ENCODE assay signal across 5 cellular contexts in the genomic region with DNA sequence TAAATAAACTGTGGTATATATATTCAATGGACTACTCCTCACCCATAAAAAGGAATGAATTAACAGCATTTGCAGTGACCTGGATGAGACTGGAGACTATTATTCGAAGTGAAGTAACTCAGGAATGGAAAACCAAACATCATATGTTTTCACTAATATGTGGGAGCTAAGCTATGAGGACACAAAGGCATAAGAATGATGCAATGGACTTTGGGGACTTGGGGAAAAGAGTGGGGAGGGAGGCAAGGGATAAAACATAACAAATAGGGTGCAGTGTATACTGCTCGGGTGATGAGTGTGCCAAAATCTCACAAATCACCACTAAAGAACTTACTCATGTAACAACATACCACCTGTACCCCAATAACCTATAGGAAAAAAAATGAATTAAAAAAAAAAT. TPM values are rescaled to one million over a fixed set of nuclear protein-coding genes. Genes with fewer than 3 reads are reported as not detected.
A peak's percentile ranks its signal among the peaks of the same experiment; 100 is the strongest.
DNase-seq lines count a peak whose midpoint lies in the region; ATAC-seq, FAIRE-seq and TF ChIP-seq lines count a peak whose summit lies in the region.
"Not testable (repeated sequence)": the region's sequence is repeated elsewhere in the genome, so short reads cannot be mapped to it uniquely, and the experiment has no call there.

No MANE protein-coding gene starts in this region.

- CTCF ChIA-PET in HEK293 (lab: Yijun Ruan, JAX), result interaction anchor here (0.6 to 1.6 kb wide), 3 partner anchors 30 to 727 kb away, joined by 3 read pairs; no protein-coding TSS in a partner anchor
- CTCF ChIA-PET in WTC11 (lab: Charles Lee); HepG2 (lab: Yijun Ruan, JAX; ENCODE audit: low intra/inter-chr PET ratio, low total read pairs): not testable (repeated sequence)

- DNase-seq in WTC11 (ENCODE audit: low spot score); HepG2 (ENCODE audit: low spot score); progenitor cell of endocrine pancreas (ENCODE audit: low spot score, unreplicated experiment): not testable (repeated sequence)
- DNase-seq in fibroblast of gingiva (ENCODE audit: low read depth), result peak; percentile 24

- not testable (repeated sequence) for H3K36me3 ChIP-seq in HEK293 (ENCODE audit: control insufficient read depth in 2 of 2, insufficient read depth in 1 of 2, low read length in 2 of 2); HepG2 (replicated peaks in 1 of 2; ENCODE audit: control insufficient read depth in 1 of 2, insufficient read depth in 2 of 2, low read length in 2 of 2)

- not testable (repeated sequence) for H3K27me3 Mint-ChIP-seq in WTC11 (ENCODE audit: low read depth); progenitor cell of endocrine pancreas

- not testable (repeated sequence) for H3K9me3 ChIP-seq in HEK293 (ENCODE audit: control insufficient read depth, insufficient read depth, low read depth, low read length); HepG2 (ENCODE audit: low read length)

- H3K27ac Mint-ChIP-seq in WTC11, result not testable (repeated sequence)
- H3K27ac Mint-ChIP-seq in progenitor cell of endocrine pancreas, result peak overlapping the region; percentile 71

- not testable (repeated sequence) for TF ChIP-seq RAD21 in HepG2 (CRISPR knock-in tag; IDR thresholded peaks at IDR 0.05)

- TF ChIP-seq CTCF in HEK293 (tag by site-specific recombination; IDR thresholded peaks at IDR 0.05); WTC11 (IDR thresholded peaks at IDR 0.05); HepG2 (CRISPR knock-in tag; IDR thresholded peaks at IDR 0.05); progenitor cell of endocrine pancreas (IDR thresholded peaks at IDR 0.05; ENCODE audit: unreplicated experiment): not testable (repeated sequence)

- H3K4me1 Mint-ChIP-seq in WTC11, result not testable (repeated sequence)
- H3K4me1 Mint-ChIP-seq in progenitor cell of endocrine pancreas (ENCODE audit: low read depth), result peaks cover 20% of the 10 kb centered on the region

- not testable (repeated sequence) for H3K27ac ChIP-seq in HEK293 (ENCODE audit: extremely low read depth, low read depth, low read length); HepG2 (ENCODE audit: extremely low read length, insufficient read depth, low read length)

- intact Hi-C loops in HepG2 (cut with micrococcal nuclease; ENCODE audit: unreplicated experiment), result not testable (repeated sequence)

- H3K4me2 ChIP-seq in HepG2 (ENCODE audit: low read depth, low read length), result not testable (repeated sequence)

- not testable (repeated sequence) for H3K27me3 ChIP-seq in HepG2 (ENCODE audit: control insufficient read depth in 1 of 2, insufficient read depth in 2 of 2, low read length in 2 of 2)

- FAIRE-seq in HepG2 (lab: Jason Lieb, UNC), result not testable (repeated sequence)

- POLR2A ChIA-PET in HEK293 (lab: Yijun Ruan, JAX); WTC11 (lab: Charles Lee); HepG2 (lab: Yijun Ruan, JAX): not testable (repeated sequence)

- ATAC-seq in WTC11, HepG2: not testable (repeated sequence)

- H3K4me3 ChIP-seq in HEK293 (ENCODE audit: low read depth, low read length); HepG2 (replicated peaks in 1 of 3; ENCODE audit: insufficient read depth in 1 of 3, low read depth in 2 of 3, low read length in 3 of 3): not testable (repeated sequence)

- not testable (repeated sequence) for H3K9ac ChIP-seq in HepG2 (ENCODE audit: insufficient read depth, low read depth, low read length)

- not testable (repeated sequence) for H2AFZ ChIP-seq in HepG2 (ENCODE audit: low read length)

- H3K79me2 ChIP-seq in HepG2 (ENCODE audit: insufficient read depth, low read length), result not testable (repeated sequence)

- not testable (repeated sequence) for H3K36me3 Mint-ChIP-seq in WTC11
- peaks cover 29% of the 10 kb centered on the region for H3K36me3 Mint-ChIP-seq in progenitor cell of endocrine pancreas (ENCODE audit: insufficient read depth)

- H3K9me3 Mint-ChIP-seq in WTC11; progenitor cell of endocrine pancreas (ENCODE audit: low read depth): not testable (repeated sequence)

- H3K4me1 ChIP-seq in HEK293 (ENCODE audit: control insufficient read depth, insufficient read depth, low read length), result not testable (repeated sequence)
- H3K4me1 ChIP-seq in HepG2 (ENCODE audit: insufficient read depth, low read length), result peaks cover 55% of the 10 kb centered on the region

- 88% methylated on average over 2 of the region's 2 CpGs for WGBS in HepG2 (ENCODE audit: low lambda C conversion rate)

- not testable (repeated sequence) for H4K20me1 ChIP-seq in HepG2 (ENCODE audit: insufficient read depth, low read length)

- not testable (repeated sequence) for TF ChIP-seq POLR2A in HepG2 (IDR thresholded peaks at IDR 0.05; ENCODE audit: insufficient read depth in 1 of 2, low read depth in 2 of 2, low read length in 2 of 2)

- in situ Hi-C loops in HepG2 (cut with HindIII; ENCODE audit: extremely low pct_ligation_motif_present, low pct_unique_long_range_greater_than_20kb), result not testable (repeated sequence)

- H3K4me3 Mint-ChIP-seq in WTC11; progenitor cell of endocrine pancreas (ENCODE audit: low read depth): not testable (repeated sequence)

- not testable (repeated sequence) for BruUV-seq in HepG2 (replicated peaks; lab: Mats Ljungman, UMichigan)

- not testable (repeated sequence) for TF ChIP-seq EP300 in HepG2 (IDR thresholded peaks at IDR 0.05; ENCODE audit: low read depth in 2 of 2, low read length in 2 of 2); HepG2 (CRISPR knock-in tag; IDR thresholded peaks at IDR 0.05; ENCODE audit: borderline replicate concordance)

TF ChIP-seq in WTC11, 78 proteins besides CTCF, POLR2A, EP300 and RAD21:
- TF ChIP-seq GABPB1 (CRISPR knock-in tag; IDR thresholded peaks at IDR 0.05), result peak; percentile 28; the same call in 1 of the 2 replicates

TF ChIP-seq in HepG2, 621 proteins besides CTCF, POLR2A, EP300 and RAD21:
- TF ChIP-seq, protein P1, sequence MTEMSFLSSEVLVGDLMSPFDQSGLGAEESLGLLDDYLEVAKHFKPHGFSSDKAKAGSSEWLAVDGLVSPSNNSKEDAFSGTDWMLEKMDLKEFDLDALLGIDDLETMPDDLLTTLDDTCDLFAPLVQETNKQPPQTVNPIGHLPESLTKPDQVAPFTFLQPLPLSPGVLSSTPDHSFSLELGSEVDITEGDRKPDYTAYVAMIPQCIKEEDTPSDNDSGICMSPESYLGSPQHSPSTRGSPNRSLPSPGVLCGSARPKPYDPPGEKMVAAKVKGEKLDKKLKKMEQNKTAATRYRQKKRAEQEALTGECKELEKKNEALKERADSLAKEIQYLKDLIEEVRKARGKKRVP (CRISPR knock-in tag; IDR thresholded peaks at IDR 0.05), result peak in 1 of 2 experiments; percentile 60; a peak in 1 of 4 replicates
- peak; percentile 68; the same call in 1 of the 2 replicates for TF ChIP-seq CEBPG (CRISPR knock-in tag; IDR thresholded peaks at IDR 0.05)
- peak; percentile 44; the same call in 1 of the 2 replicates for TF ChIP-seq CEBPB (IDR thresholded peaks at IDR 0.05; ENCODE audit: borderline replicate concordance, low read depth, low read length)
- TF ChIP-seq ATF7 (IDR thresholded peaks at IDR 0.05), result peak; percentile 71
- not testable (repeated sequence) for TF ChIP-seq ATF7 (CRISPR knock-in tag; IDR thresholded peaks at IDR 0.05)
TF ChIP-seq in HepG2: peak in this region for 4; not testable (repeated sequence) for 617.

RNA-seq across cellular contexts. Expression of a gene that starts 45.2 kb away (rescaled TPM):
- 5.0 to 5.4 TPM (median 5.0 TPM) in 3 replicates for total RNA-seq in WTC11 (2021)
- total RNA-seq in HepG2 (2016; rRNA removed; fragmentation: Illumina TruSeq; extraction: Trizol), result 11.0 and 11.8 TPM in 2 replicates
- total RNA-seq in HepG2 (2016; cell fraction: cytosol; rRNA removed; fragmentation: Illumina TruSeq; extraction: Trizol; ENCODE audit: low read depth), result 2.4 and 3.0 TPM in 2 replicates
- 10.1 and 11.8 TPM in 2 replicates for total RNA-seq in HepG2 (2016; cell fraction: insoluble cytoplasmic fraction; rRNA removed; fragmentation: Illumina TruSeq; extraction: Trizol)
- total RNA-seq in HepG2 (2016; cell fraction: membrane; rRNA removed; fragmentation: Illumina TruSeq; extraction: Trizol), result 5.1 and 5.8 TPM in 2 replicates
- total RNA-seq in HepG2 (2016; cell fraction: nucleus; rRNA removed; fragmentation: Illumina TruSeq; extraction: Trizol), result 13.2 and 14.5 TPM in 2 replicates
- polyA plus RNA-seq in HepG2 (2011; rRNA removed), result 18.5 and 19.2 TPM in 2 replicates
- 13.2 and 14.1 TPM in 2 replicates for polyA plus RNA-seq in HepG2 (2011; cell fraction: cytosol; rRNA removed)
- 31.8 and 35.3 TPM in 2 replicates for polyA plus RNA-seq in HepG2 (2011; cell fraction: nucleus; rRNA removed)
- polyA plus RNA-seq in HepG2 (2012), result 23.4 and 25.1 TPM in 2 replicates
- polyA plus RNA-seq in HepG2 (2016; cell fraction: cytosol; fragmentation: Illumina TruSeq; extraction: Trizol; ENCODE audit: low read depth), result 0.52 and 0.55 TPM in 2 replicates
- 6.8 and 7.8 TPM in 2 replicates for polyA plus RNA-seq in HepG2 (2016; cell fraction: insoluble cytoplasmic fraction; fragmentation: Illumina TruSeq; extraction: Trizol; ENCODE audit: low read depth)
- 2.0 and 2.2 TPM in 2 replicates for polyA plus RNA-seq in HepG2 (2016; cell fraction: membrane; fragmentation: Illumina TruSeq; extraction: Trizol; ENCODE audit: low read depth)
- 14.8 and 15.7 TPM in 2 replicates for polyA plus RNA-seq in HepG2 (2016; cell fraction: nucleus; fragmentation: Illumina TruSeq; extraction: Trizol; ENCODE audit: insufficient read depth, low read depth)
- polyA minus RNA-seq in HepG2 (2011; rRNA and poly(A)+ RNA removed; ENCODE audit: low replicate concordance), result 30.7 and 75.7 TPM in 2 replicates
- 25.1 and 28.6 TPM in 2 replicates for polyA minus RNA-seq in HepG2 (2011; cell fraction: cytosol; rRNA and poly(A)+ RNA removed)
- 37.2 and 39.9 TPM in 2 replicates for polyA minus RNA-seq in HepG2 (2011; cell fraction: nucleus; rRNA and poly(A)+ RNA removed)
- total RNA-seq in progenitor cell of endocrine pancreas, result 81.2 and 88.1 TPM in 2 replicates
